23 cellular contexts compared by ENCODE assay signal in the genomic region with DNA sequence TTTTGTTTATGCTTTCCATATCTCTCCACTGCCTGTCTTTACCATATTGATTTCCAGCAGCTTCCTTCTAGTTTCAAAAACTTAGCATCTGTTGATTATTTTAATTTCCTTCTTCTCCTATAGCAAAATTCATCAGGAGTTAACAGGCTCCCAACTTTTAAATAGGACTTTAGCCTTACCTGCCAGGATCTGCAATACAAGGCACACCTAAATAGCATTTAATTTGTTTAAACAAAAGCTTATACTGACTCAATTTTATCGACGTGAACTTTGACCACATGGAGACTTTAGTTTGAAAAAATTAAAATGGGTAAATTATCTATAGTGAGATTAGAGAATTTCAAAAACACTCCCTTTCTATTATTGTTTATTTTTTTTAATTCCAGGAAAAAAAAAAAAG. TPM values are rescaled to one million over a fixed set of nuclear protein-coding genes. Genes with fewer than 3 reads are reported as not detected.
A peak's percentile ranks its signal among the peaks of the same experiment; 100 is the strongest.
DNase-seq lines count a peak whose midpoint lies in the region; ATAC-seq, FAIRE-seq and TF ChIP-seq lines count a peak whose summit lies in the region.
"Had no signal": no experiment of that assay in that cellular context is flagged by ENCODE, and none has a peak within 500 bp of the region (broad histone marks: within the 10 kb centered on the region; RNA-seq: fewer than 3 reads in every experiment).

No MANE protein-coding gene starts in this region.

- H3K4me1 ChIP-seq in pancreas: peaks cover 5 to 27% (median 7%) of the 10 kb centered on the region in 3 donors

- TF ChIP-seq CTCF in pancreas (IDR thresholded peaks at IDR 0.05): no peak
- TF ChIP-seq CTCF in type B pancreatic cell (conservative IDR thresholded peaks at IDR 0.05): no peak
- no peak for TF ChIP-seq CTCF in omental fat pad (IDR thresholded peaks at IDR 0.05)

- H3K36me3 ChIP-seq in pancreas: no peaks in the 10 kb centered on the region

- intact Hi-C loops in pancreas (cut with DNase I): no loop called here

- H3K9me3 ChIP-seq in pancreas: no peaks in the 10 kb centered on the region
- H3K9me3 ChIP-seq: Caco-2 had no signal

- H3K4me3 ChIP-seq in pancreas: no peak overlapping the region
- H3K4me3 ChIP-seq: GM12878, GM23248 had no signal

- peak overlapping the region; percentile 5 for H3K27ac Mint-ChIP-seq in type B pancreatic cell
- H3K27ac Mint-ChIP-seq: CD4-positive, CD25-positive, alpha-beta regulatory T cell; CD8-positive, alpha-beta T cell; H9 had no signal

- no peaks in the 10 kb centered on the region for H3K27me3 ChIP-seq in pancreas

- FAIRE-seq in islet of Langerhans (lab: Jason Lieb, UNC): peak; percentile 53
- FAIRE-seq in pancreas (lab: Jason Lieb, UNC): no peak
- FAIRE-seq: D721Med, GM12878 had no signal

- no peaks in the 10 kb centered on the region for H3K4me1 Mint-ChIP-seq in type B pancreatic cell (ENCODE audit: unreplicated experiment)
- H3K4me1 Mint-ChIP-seq: CD4-positive, CD25-positive, alpha-beta regulatory T cell; H9 had no signal

- no peak overlapping the region for H3K27ac ChIP-seq in pancreas
- H3K27ac ChIP-seq: C4-2B, GM23248 had no signal

- H3K4me3 Mint-ChIP-seq in type B pancreatic cell: peak overlapping the region; percentile 5
- H3K4me3 Mint-ChIP-seq: CD4-positive, CD25-positive, alpha-beta regulatory T cell; CD8-positive, alpha-beta T cell; H9 had no signal

- 14 to 16% methylated on average over 2 of the region's 2 CpGs for WGBS in pancreas, 2 donors

- DNase-seq in HuH-7 (ENCODE audit: low spot score): peak; percentile 12
- no peak for DNase-seq in pancreas
- DNase-seq in type B pancreatic cell (ENCODE audit: extremely low spot score, unreplicated experiment): no peak
- no peak for DNase-seq in omental fat pad (ENCODE audit: low spot score)
- DNase-seq in C1 segment of cervical spinal cord (lab: John Stamatoyannopoulos, UW): no peak
- no peak for DNase-seq in GOT3 (lab: John Stamatoyannopoulos, UW)
- DNase-seq: Caco-2; CD4-positive, CD25-positive, alpha-beta regulatory T cell; CD8-positive, alpha-beta T cell; DMS 273 treated with DMSO at 0.1 percent for 48 hours; DMS79; EL; GDM1; GM23248; H9 had no signal

- peak; percentile 45 to 66 (median 54) for ATAC-seq in pancreas
- no peak for ATAC-seq in omental fat pad (ENCODE audit: low FRiP score)
- ATAC-seq: CD8-positive, alpha-beta T cell; GM12878; HCT116 had no signal

- no peaks in the 10 kb centered on the region for H3K9me3 Mint-ChIP-seq in type B pancreatic cell
- H3K9me3 Mint-ChIP-seq: CD4-positive, CD25-positive, alpha-beta regulatory T cell; CD8-positive, alpha-beta T cell; H9 had no signal

- H3K27me3 Mint-ChIP-seq in type B pancreatic cell: no peaks in the 10 kb centered on the region
- H3K27me3 Mint-ChIP-seq: CD4-positive, CD25-positive, alpha-beta regulatory T cell had no signal

- H3K36me3 Mint-ChIP-seq in type B pancreatic cell: no peaks in the 10 kb centered on the region
- H3K36me3 Mint-ChIP-seq: CD4-positive, CD25-positive, alpha-beta regulatory T cell; CD8-positive, alpha-beta T cell had no signal

RNA-seq across cellular contexts. Expression of gene RMST, which starts 40.5 kb away (rescaled TPM):
- total RNA-seq in pancreas (1 to 10 TPM; 1.2 to 6.7 (median 5.9) TPM), type B pancreatic cell (ENCODE audit: low replicate concordance) (3.8 and 138 TPM in 2 replicates), omental fat pad (under 1 TPM in 1 of 4 donors, not detected in 3; 0.46 TPM)
- polyA plus RNA-seq in pancreas: 1 to 10 TPM; 1.3 to 5.3 TPM
- total RNA-seq: A172; A673; CD4-positive, CD25-positive, alpha-beta regulatory T cell; CD8-positive, alpha-beta T cell; GM23248 had no signal
- polyA plus RNA-seq: BJ; CD4-positive, CD25-positive, alpha-beta regulatory T cell; GM23248 had no signal
